ENCODE assay signal across 8 cellular contexts in genomic region chr6:158605266-158605878, GRCh38. TPM values are rescaled to one million over a fixed set of nuclear protein-coding genes. Genes with fewer than 3 reads are reported as not detected.
DNase-seq lines count a peak whose midpoint lies in the region; ATAC-seq and TF ChIP-seq lines count a peak whose summit lies in the region.

No MANE protein-coding gene starts in this region.

- peaks cover 64% of the 10 kb centered on the region for H3K36me3 Mint-ChIP-seq in activated T-helper 2 cell treated with anti-CD3 and anti-CD28 coated beads, Interferon-gamma antibody, Interleukin-2, Interleukin-4, amounts not matched to agents 10 μg/mL and 5 μg/mL and 100 μg/mL, durations not matched to agents 14 hours and 24 hours and 36 hours (ENCODE audit: low read depth)

- H3K36me3 ChIP-seq in Peyer's patch (peaks cover 0 to 61% (median 0%) of the 10 kb centered on the region in 3 donors), tibial nerve (peaks cover 0 to 67% (median 25%) of the 10 kb centered on the region in 3 donors)

- peaks cover 7% of the 10 kb centered on the region for H3K4me1 Mint-ChIP-seq in activated T-helper 2 cell treated with anti-CD3 and anti-CD28 coated beads, Interferon-gamma antibody, Interleukin-2, Interleukin-4, amounts not matched to agents 10 μg/mL and 5 μg/mL and 100 μg/mL, durations not matched to agents 14 hours and 24 hours and 36 hours (ENCODE audit: low read depth)

- peak overlapping the region; percentile 28 for H3K27ac Mint-ChIP-seq in activated T-helper 2 cell treated with anti-CD3 and anti-CD28 coated beads, Interferon-gamma antibody, Interleukin-2, Interleukin-4, amounts not matched to agents 10 μg/mL and 5 μg/mL and 100 μg/mL, durations not matched to agents 14 hours and 24 hours and 36 hours

- H3K4me3 Mint-ChIP-seq in activated T-helper 2 cell treated with anti-CD3 and anti-CD28 coated beads, Interferon-gamma antibody, Interleukin-2, Interleukin-4, amounts not matched to agents 10 μg/mL and 5 μg/mL and 100 μg/mL, durations not matched to agents 14 hours and 24 hours and 36 hours (ENCODE audit: low read depth): no peak overlapping the region

- H3K27me3 Mint-ChIP-seq in activated T-helper 2 cell treated with anti-CD3 and anti-CD28 coated beads, Interferon-gamma antibody, Interleukin-2, Interleukin-4, amounts not matched to agents 10 μg/mL and 5 μg/mL and 100 μg/mL, durations not matched to agents 14 hours and 24 hours and 36 hours (ENCODE audit: low read depth): no peaks in the 10 kb centered on the region

- intact Hi-C loops in activated T-helper 2 cell treated with anti-CD3 and anti-CD28 coated beads, Interferon-gamma antibody, Interleukin-2, Interleukin-4, amounts not matched to agents 10 μg/mL and 5 μg/mL and 100 μg/mL, durations not matched to agents 14 hours and 24 hours and 36 hours (cut with micrococcal nuclease): loop anchor here (1.0 kb wide), 1 partner anchor 384 kb away; no protein-coding TSS in a partner anchor

- TF ChIP-seq POLR2A in Peyer's patch (IDR thresholded peaks at IDR 0.05) (no peak), tibial nerve (IDR thresholded peaks at IDR 0.05) (no peak)

- 37 to 41% methylated on average over 13 of the region's 13 CpGs for WGBS in tibial nerve, 2 donors

- no peak for TF ChIP-seq EP300 in Ishikawa (IDR thresholded peaks at IDR 0.05; ENCODE audit: borderline replicate concordance)
- no peak for TF ChIP-seq EP300 in tibial nerve (IDR thresholded peaks at IDR 0.05)

- peak; percentile 32 to 90 (median 78) for TF ChIP-seq CTCF in Peyer's patch (IDR thresholded peaks at IDR 0.05)
- TF ChIP-seq CTCF in fibroblast of villous mesenchyme (IDR thresholded peaks at IDR 0.05; ENCODE audit: insufficient read depth, low read depth, low read length): peak; percentile 86
- TF ChIP-seq CTCF in tibial nerve (IDR thresholded peaks at IDR 0.05): peak; percentile 60 to 75 (median 64)

- H3K4me3 ChIP-seq in Peyer's patch (no peak overlapping the region), fibroblast of villous mesenchyme (ENCODE audit: low read depth, low read length) (no peak overlapping the region), tibial nerve (no peak overlapping the region)

- no peak overlapping the region for H3K27ac ChIP-seq in Peyer's patch
- no peak overlapping the region for H3K27ac ChIP-seq in tibial nerve

- DNase-seq in DMS114 treated with DMSO at 0.1 percent for 48 hours (lab: John Stamatoyannopoulos, UW; ENCODE audit: unreplicated experiment) (peak; percentile 27), Peyer's patch (peak in 2 of 3 donors; percentile 60 to 84), fibroblast of villous mesenchyme (ENCODE audit: low read depth) (peak; percentile 76), non-pigmented ciliary epithelial cell (ENCODE audit: low read depth) (peak; percentile 27), tibial nerve (ENCODE audit: low spot score in 2 of 2) (peak; percentile 25 to 77)
- peak; percentile 32 for DNase-seq in activated T-helper 2 cell treated with anti-CD3 and anti-CD28 coated beads, Interferon-gamma antibody, Interleukin-2, Interleukin-4, amounts not matched to agents 10 μg/mL and 5 μg/mL and 100 μg/mL, durations not matched to agents 14 hours and 24 hours and 36 hours (ENCODE audit: low spot score)

- TF ChIP-seq RAD21 in Ishikawa (IDR thresholded peaks at IDR 0.05; ENCODE audit: low read depth): peak; percentile 60

- H3K9me3 Mint-ChIP-seq in activated T-helper 2 cell treated with anti-CD3 and anti-CD28 coated beads, Interferon-gamma antibody, Interleukin-2, Interleukin-4, amounts not matched to agents 10 μg/mL and 5 μg/mL and 100 μg/mL, durations not matched to agents 14 hours and 24 hours and 36 hours: no peaks in the 10 kb centered on the region

- no peak for ATAC-seq in GM21515 (IDR thresholded peaks at IDR 0.05; ENCODE audit: unreplicated experiment)

- H3K4me1 ChIP-seq in Peyer's patch: no peaks in the 10 kb centered on the region
- H3K4me1 ChIP-seq in tibial nerve: no peaks in the 10 kb centered on the region

- H3K27me3 ChIP-seq in Peyer's patch (no peaks in the 10 kb centered on the region), tibial nerve (no peaks in the 10 kb centered on the region)

- H3K9me3 ChIP-seq in Peyer's patch (no peaks in the 10 kb centered on the region), tibial nerve (no peaks in the 10 kb centered on the region)

TF ChIP-seq in Ishikawa, 13 proteins besides CTCF, POLR2A, EP300 and RAD21:
- TF ChIP-seq EGR1 (IDR thresholded peaks at IDR 0.05): no peak
- no peak for TF ChIP-seq CEBPB (IDR thresholded peaks at IDR 0.05)
- no peak for TF ChIP-seq ZBTB7A (IDR thresholded peaks at IDR 0.05; ENCODE audit: low read depth)
- TF ChIP-seq TAF1 (IDR thresholded peaks at IDR 0.05; ENCODE audit: low read depth): no peak
- no peak for TF ChIP-seq CREB1 (IDR thresholded peaks at IDR 0.05; ENCODE audit: low read depth)
- TF ChIP-seq MAX (IDR thresholded peaks at IDR 0.05): no peak
- TF ChIP-seq TCF12 (IDR thresholded peaks at IDR 0.05; ENCODE audit: low read depth): no peak
- TF ChIP-seq YY1 (IDR thresholded peaks at IDR 0.05; ENCODE audit: low read depth): no peak
- TF ChIP-seq NFIC (IDR thresholded peaks at IDR 0.05): no peak
- no peak for TF ChIP-seq USF1 (IDR thresholded peaks at IDR 0.05)
- TF ChIP-seq FOXM1 (IDR thresholded peaks at IDR 0.05; ENCODE audit: borderline replicate concordance, low read depth): no peak
- no peak for TF ChIP-seq TEAD4 (IDR thresholded peaks at IDR 0.05)
- no peak for TF ChIP-seq REST (IDR thresholded peaks at IDR 0.05; ENCODE audit: low read depth)
TF ChIP-seq in Ishikawa: peak in this region for 0.

RNA-seq across cellular contexts. Expression of gene DYNLT1, which starts 39.2 kb away (rescaled TPM):
- total RNA-seq in Peyer's patch (100 to 1,000 TPM in 3 of 4 donors, 10 to 100 TPM in 1; 93.8 to 190 (median 146) TPM), fibroblast of villous mesenchyme (99.9 and 114 TPM in 2 replicates), tibial nerve (10 to 100 TPM; 36.6 to 80.0 (median 49.1) TPM)
- total RNA-seq in activated T-helper 2 cell treated with anti-CD3 and anti-CD28 coated beads, Interferon-gamma antibody, Interleukin-2, Interleukin-4, amounts not matched to agents 10 μg/mL and 5 μg/mL and 100 μg/mL, durations not matched to agents 14 hours and 24 hours and 36 hours: 94.4 and 108 TPM in 2 replicates

RNA-seq across cellular contexts. Expression of gene SYTL3, which starts 44.5 kb away (rescaled TPM):
- total RNA-seq in Peyer's patch (10 to 100 TPM in 3 of 4 donors, 1 to 10 TPM in 1; 4.8 to 23.1 (median 11.3) TPM), fibroblast of villous mesenchyme (1.3 and 1.7 TPM in 2 replicates), tibial nerve (1 to 10 TPM; 1.3 to 6.7 (median 3.6) TPM)
- total RNA-seq in activated T-helper 2 cell treated with anti-CD3 and anti-CD28 coated beads, Interferon-gamma antibody, Interleukin-2, Interleukin-4, amounts not matched to agents 10 μg/mL and 5 μg/mL and 100 μg/mL, durations not matched to agents 14 hours and 24 hours and 36 hours: 232 and 242 TPM in 2 replicates

RNA-seq across cellular contexts. Expression of gene TMEM181, which starts 45.5 kb away (rescaled TPM):
- 10 to 100 TPM in 3 of 4 donors, 1 to 10 TPM in 1; 6.6 to 48.3 (median 37.0) TPM for total RNA-seq in Peyer's patch
- 16.3 and 16.9 TPM in 2 replicates for total RNA-seq in activated T-helper 2 cell treated with anti-CD3 and anti-CD28 coated beads, Interferon-gamma antibody, Interleukin-2, Interleukin-4, amounts not matched to agents 10 μg/mL and 5 μg/mL and 100 μg/mL, durations not matched to agents 14 hours and 24 hours and 36 hours
- 35.1 and 58.3 TPM in 2 replicates for total RNA-seq in fibroblast of villous mesenchyme
- total RNA-seq in tibial nerve: 10 to 100 TPM; 14.1 to 19.0 (median 17.8) TPM
